ENCODE assay signal across 9 cellular contexts in the genomic region with DNA sequence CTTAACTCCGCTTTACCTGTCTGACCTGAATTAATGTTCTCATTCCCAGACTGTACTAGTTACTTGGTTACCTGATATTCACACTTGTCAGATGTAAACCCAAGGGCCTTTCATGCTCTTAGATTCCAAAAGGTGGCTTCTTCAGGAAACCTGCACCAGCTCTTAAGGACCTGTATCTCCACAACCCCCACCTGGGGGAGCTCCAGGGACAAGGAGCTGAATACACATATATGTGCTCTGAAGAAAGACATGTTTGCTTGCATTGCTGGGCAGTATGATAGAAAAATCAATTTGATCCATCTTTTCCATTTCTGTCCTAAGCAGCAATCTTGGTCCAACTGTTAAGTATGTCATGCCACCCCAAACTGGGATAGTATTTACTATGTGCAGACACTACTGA.
DNase-seq lines count a peak whose midpoint lies in the region; ATAC-seq and TF ChIP-seq lines count a peak whose summit lies in the region.
"Had no signal": no experiment of that assay in that cellular context is flagged by ENCODE, and none has a peak within 500 bp of the region (broad histone marks: within the 10 kb centered on the region; RNA-seq: fewer than 3 reads in every experiment).

No MANE protein-coding gene starts in this region.

- H3K4me3 Mint-ChIP-seq in HFFc6 = no peak overlapping the region
- H3K4me3 Mint-ChIP-seq: B cell had no signal

- H3K4me1 Mint-ChIP-seq in HFFc6 (ENCODE audit: low read depth) = no peaks in the 10 kb centered on the region
- H3K4me1 Mint-ChIP-seq: B cell had no signal

- no peak for ATAC-seq in HG03342 (IDR thresholded peaks at IDR 0.05; ENCODE audit: unreplicated experiment)
- no peak for ATAC-seq in HG03432 (IDR thresholded peaks at IDR 0.05; ENCODE audit: unreplicated experiment)

- peak; percentile 0 for DNase-seq in NCI-H2196 (lab: John Stamatoyannopoulos, UW; ENCODE audit: unreplicated experiment)
- no peak for DNase-seq in NCI-H2196 treated with DMSO at 0.1 percent for 48 hours (lab: John Stamatoyannopoulos, UW; ENCODE audit: unreplicated experiment)
- DNase-seq in HFFc6 = no peak
- DNase-seq in RPMI8226 = peak; percentile 53
- peak; percentile 49 for DNase-seq in left kidney (ENCODE audit: low read depth, low spot score)
- DNase-seq in ureter (ENCODE audit: low spot score) = no peak

- H3K27me3 Mint-ChIP-seq in HFFc6 (ENCODE audit: insufficient read depth) = peaks cover 3% of the 10 kb centered on the region

- H3K27ac Mint-ChIP-seq in HFFc6 = no peak overlapping the region
- H3K27ac Mint-ChIP-seq: B cell had no signal

- H3K9me3 Mint-ChIP-seq in HFFc6 = no peaks in the 10 kb centered on the region

- TF ChIP-seq CTCF in HFFc6 (IDR thresholded peaks at IDR 0.05) = peak; percentile 19; the same call in 1 of the 2 replicates

- H3K36me3 Mint-ChIP-seq in HFFc6 (ENCODE audit: low read depth) = no peaks in the 10 kb centered on the region

Comparison
In these comparisons a context has a peak if more than half of its experiments do, and no peak if none do; other contexts are left out.
1. DNase-seq: peak in NCI-H2196 (single experiment), RPMI8226 (single experiment) and left kidney (single experiment); none in NCI-H2196 treated with DMSO at 0.1 percent for 48 hours (single experiment), HFFc6 (single experiment) and ureter (single experiment).